In genomic region chr10:125868372-125868975, GRCh38 we compare ENCODE assay signal across 9 cellular contexts. TPM values are rescaled to one million over a fixed set of nuclear protein-coding genes. Genes with fewer than 3 reads are reported as not detected.
DNase-seq lines count a peak whose midpoint lies in the region; ATAC-seq and TF ChIP-seq lines count a peak whose summit lies in the region.
"Had no signal": no experiment of that assay in that cellular context is flagged by ENCODE, and none has a peak within 500 bp of the region (broad histone marks: within the 10 kb centered on the region; RNA-seq: fewer than 3 reads in every experiment).

No MANE protein-coding gene starts in this region.

- TF ChIP-seq CTCF in VCaP (conservative IDR thresholded peaks at IDR 0.05) (peak; percentile 80), gastroesophageal sphincter (IDR thresholded peaks at IDR 0.05) (peak; percentile 41 to 76 (median 63)), spleen (IDR thresholded peaks at IDR 0.05 in 8 of 11, conservative IDR thresholded peaks at IDR 0.05 in 3 of 11) (peak; percentile 51 to 80 (median 68))

- peak; percentile 78 for ATAC-seq in GM18868 (IDR thresholded peaks at IDR 0.05; ENCODE audit: unreplicated experiment)
- ATAC-seq in gastroesophageal sphincter = no peak

- peaks cover 0 to 31% of the 10 kb centered on the region in 2 donors for H3K36me3 ChIP-seq in gastroesophageal sphincter
- peaks cover 0 to 32% (median 16%) of the 10 kb centered on the region in 6 donors for H3K36me3 ChIP-seq in spleen

- DNase-seq in COLO829 (ENCODE audit: low spot score) = peak; percentile 12
- DNase-seq in Kasumi-1 (lab: John Stamatoyannopoulos, UW) = peak; percentile 74 to 82
- DNase-seq in spleen = no peak
- DNase-seq in activated CD8-positive, alpha-beta memory T cell treated with anti-CD3 and anti-CD28 coated beads, Interleukin-2, amount 50 U/mL, for 48 hours = no peak
- no peak for DNase-seq in putamen (ENCODE audit: low spot score)

- H3K4me3 ChIP-seq in gastroesophageal sphincter = no peak overlapping the region
- no peak overlapping the region for H3K4me3 ChIP-seq in spleen
- H3K4me3 ChIP-seq: SK-N-MC had no signal

- H3K27me3 ChIP-seq in gastroesophageal sphincter (no peaks in the 10 kb centered on the region), spleen (replicated peaks in 1 of 7) (no peaks in the 10 kb centered on the region)

- TF ChIP-seq POLR2A in gastroesophageal sphincter (IDR thresholded peaks at IDR 0.05) = no peak
- no peak for TF ChIP-seq POLR2A in spleen (IDR thresholded peaks at IDR 0.05)

- intact Hi-C loops in spleen (cut with DNase I; ENCODE audit: low total_unique reads) = no loop called here

- H3K9me3 ChIP-seq in gastroesophageal sphincter = no peaks in the 10 kb centered on the region
- no peaks in the 10 kb centered on the region for H3K9me3 ChIP-seq in spleen

- 48 to 58% methylated on average over 7 of the region's 7 CpGs for WGBS in gastroesophageal sphincter (ENCODE audit: low coverage in 1 of 2), 2 donors
- WGBS in spleen, 5 donors = 63 to 68% (median 65%) methylated on average over 7 of the region's 7 CpGs

- no peaks in the 10 kb centered on the region for H3K4me1 ChIP-seq in gastroesophageal sphincter
- no peaks in the 10 kb centered on the region for H3K4me1 ChIP-seq in spleen

- H3K27ac ChIP-seq in VCaP (no peak overlapping the region), gastroesophageal sphincter (no peak overlapping the region), spleen (no peak overlapping the region)
- H3K27ac ChIP-seq: SK-N-MC had no signal

- TF ChIP-seq EP300 in gastroesophageal sphincter (IDR thresholded peaks at IDR 0.05) = no peak

RNA-seq across cellular contexts. Expression of gene DHX32, which starts 12.6 kb away (rescaled TPM):
- total RNA-seq in gastroesophageal sphincter (10 to 100 TPM; 22.1 to 31.5 (median 27.5) TPM), spleen (10 to 100 TPM; 18.6 to 27.7 (median 21.6) TPM)
- 10 to 100 TPM in 2 of 3 donors, 1 to 10 TPM in 1; 8.6 to 11.3 (median 10.3) TPM for polyA plus RNA-seq in spleen

RNA-seq across cellular contexts. Expression of gene FANK1, which starts 27.9 kb away (rescaled TPM):
- 1 to 10 TPM in 1 of 4 donors, under 1 TPM in 2, not detected in 1; 0.81 to 1.7 (median 0.93) TPM for total RNA-seq in gastroesophageal sphincter
- total RNA-seq in spleen = 1 to 10 TPM in 2 of 7 donors, under 1 TPM in 3, not detected in 2; 0.50 to 1.0 (median 0.94) TPM
- polyA plus RNA-seq in spleen = 1 to 10 TPM in 1 of 3 donors, under 1 TPM in 2; 0.35 to 1.0 (median 0.72) TPM

RNA-seq across cellular contexts. Expression of gene BCCIP, which starts 45.1 kb away (rescaled TPM):
- 10 to 100 TPM; 38.6 to 59.2 (median 50.3) TPM for total RNA-seq in gastroesophageal sphincter
- 10 to 100 TPM; 30.2 to 44.4 (median 33.9) TPM for total RNA-seq in spleen
- polyA plus RNA-seq in spleen = 10 to 100 TPM; 45.1 to 61.3 (median 56.1) TPM

RNA-seq across cellular contexts. Expression of gene UROS, which starts 45.4 kb away (rescaled TPM):
- total RNA-seq in gastroesophageal sphincter (10 to 100 TPM; 25.3 to 64.0 (median 39.1) TPM), spleen (10 to 100 TPM; 30.3 to 43.8 (median 39.3) TPM)
- polyA plus RNA-seq in spleen = 10 to 100 TPM; 31.6 to 40.7 (median 37.6) TPM

Comparison
In these comparisons a context has a peak if more than half of its experiments do, and no peak if none do; other contexts are left out.
1. DNase-seq: peak in COLO829 (single experiment) and Kasumi-1 (2 of 2); none in spleen (single experiment), activated CD8-positive, alpha-beta memory T cell treated with anti-CD3 and anti-CD28 coated beads, Interleukin-2, amount 50 U/mL, for 48 hours (single experiment) and putamen (single experiment).
2. Peak in every context shown above with its lines, with median percentiles within 50 percentile points of each other: CTCF ChIP-seq.